11 cellular contexts compared by ENCODE assay signal in genomic region chr4:56817840-56818491, GRCh38. TPM values are rescaled to one million over a fixed set of nuclear protein-coding genes. Genes with fewer than 3 reads are reported as not detected.
DNase-seq lines count a peak whose midpoint lies in the region; ATAC-seq and TF ChIP-seq lines count a peak whose summit lies in the region.
"Had no signal": no experiment of that assay in that cellular context is flagged by ENCODE, and none has a peak within 500 bp of the region (broad histone marks: within the 10 kb centered on the region; RNA-seq: fewer than 3 reads in every experiment).

No MANE protein-coding gene starts in this region.

- H3K9me2 ChIP-seq in PC-9 (ENCODE audit: insufficient read depth) = no peaks in the 10 kb centered on the region

- peak overlapping the region; percentile 1 for H3K4me3 Mint-ChIP-seq in activated CD8-positive, alpha-beta memory T cell treated with anti-CD3 and anti-CD28 coated beads, Interleukin-2, amount 10 ng/mL, durations not matched to agents 7 days and 5 days
- H3K4me3 Mint-ChIP-seq: nephron had no signal

- no peak for TF ChIP-seq CTCF in right atrium auricular region (IDR thresholded peaks at IDR 0.05)
- no peak for TF ChIP-seq CTCF in PC-9 (conservative IDR thresholded peaks at IDR 0.05)

- H3K36me3 ChIP-seq in right atrium auricular region (no peaks in the 10 kb centered on the region), PC-9 (ENCODE audit: low read depth) (no peaks in the 10 kb centered on the region)
- H3K36me3 ChIP-seq: cardiac muscle cell had no signal

- H3K4me1 ChIP-seq in right atrium auricular region (peaks cover 0 to 10% of the 10 kb centered on the region in 2 donors), PC-9 (replicated peaks; ENCODE audit: insufficient read depth) (no peaks in the 10 kb centered on the region)

- peak overlapping the region; percentile 71 for H3K27ac Mint-ChIP-seq in activated CD8-positive, alpha-beta memory T cell treated with anti-CD3 and anti-CD28 coated beads, Interleukin-2, amount 10 ng/mL, durations not matched to agents 7 days and 5 days
- H3K27ac Mint-ChIP-seq: nephron had no signal

- POLR2A ChIA-PET in PC-9 (lab: Charles Lee; ENCODE audit: unreplicated experiment) = no interaction called here

- H4K20me1 ChIP-seq in PC-9 (ENCODE audit: insufficient read depth) = no peaks in the 10 kb centered on the region

- no peak overlapping the region for H3K4me2 ChIP-seq in PC-9

- peak; percentile 62 for DNase-seq in activated CD8-positive, alpha-beta memory T cell treated with anti-CD3 and anti-CD28 coated beads, Interleukin-2, amount 10 ng/mL, durations not matched to agents 7 days and 5 days
- DNase-seq in activated CD8-positive, alpha-beta memory T cell treated with anti-CD3 and anti-CD28 coated beads for 24 hours = no peak
- peak; percentile 65 for DNase-seq in activated CD8-positive, alpha-beta memory T cell treated with anti-CD3 and anti-CD28 coated beads, Interleukin-2, amount 50 U/mL, for 48 hours
- DNase-seq in stimulated activated naive CD8-positive, alpha-beta T cell treated with anti-CD3 and anti-CD28 coated beads, Interleukin-15, Interleukin-2, amounts not matched to agents 100 U/mL and 50 U/mL, for 24 hours = peak; percentile 53
- DNase-seq in right atrium auricular region (ENCODE audit: low spot score) (no peak), pons (ENCODE audit: low spot score) (no peak), PC-9 (no peak)
- DNase-seq: NCI-H1092 treated with DMSO at 0.1 percent for 48 hours had no signal

- CTCF ChIA-PET in activated CD8-positive, alpha-beta memory T cell treated with anti-CD3 and anti-CD28 coated beads, Interleukin-2, amount 10 ng/mL, durations not matched to agents 7 days and 5 days (lab: Charles Lee) = interaction anchor here (0.6 to 1.8 kb wide), 7 partner anchors 18 to 870 kb away, joined by 3 to 10 read pairs (median 3); no protein-coding TSS in a partner anchor
- CTCF ChIA-PET in PC-9 (lab: Charles Lee) = no interaction called here

- H3K27me3 ChIP-seq in right atrium auricular region (peaks cover 0 to 12% of the 10 kb centered on the region in 2 donors), PC-9 (ENCODE audit: insufficient read depth, low read depth) (no peaks in the 10 kb centered on the region)

- peaks cover 33% of the 10 kb centered on the region for H3K4me1 Mint-ChIP-seq in activated CD8-positive, alpha-beta memory T cell treated with anti-CD3 and anti-CD28 coated beads, Interleukin-2, amount 10 ng/mL, durations not matched to agents 7 days and 5 days
- H3K4me1 Mint-ChIP-seq: nephron had no signal

- ATAC-seq in activated CD8-positive, alpha-beta memory T cell treated with anti-CD3 and anti-CD28 coated beads, Interleukin-2, amount 10 ng/mL, durations not matched to agents 7 days and 5 days = peak; percentile 82
- peak; percentile 95 for ATAC-seq in HG03108 (IDR thresholded peaks at IDR 0.05; ENCODE audit: unreplicated experiment)
- peak; percentile 94 for ATAC-seq in stimulated activated naive CD8-positive, alpha-beta T cell treated with anti-CD3 and anti-CD28 coated beads, Interleukin-15, Interleukin-2, amounts not matched to agents 100 U/mL and 50 U/mL, for 24 hours

- intact Hi-C loops in PC-9 (cut with micrococcal nuclease; ENCODE audit: unreplicated experiment) = no loop called here

- H3K4me3 ChIP-seq in right atrium auricular region (no peak overlapping the region), PC-9 (no peak overlapping the region)
- H3K4me3 ChIP-seq: cardiac muscle cell had no signal

- no peaks in the 10 kb centered on the region for H3F3A ChIP-seq in PC-9 (ENCODE audit: insufficient read depth, low read depth)

- peaks cover 7% of the 10 kb centered on the region for H3K36me3 Mint-ChIP-seq in activated CD8-positive, alpha-beta memory T cell treated with anti-CD3 and anti-CD28 coated beads, Interleukin-2, amount 10 ng/mL, durations not matched to agents 7 days and 5 days

- H3K9me3 ChIP-seq in right atrium auricular region (no peaks in the 10 kb centered on the region), PC-9 (ENCODE audit: insufficient read depth, low read depth) (no peaks in the 10 kb centered on the region)

- H3K27ac ChIP-seq in right atrium auricular region = no peak overlapping the region
- no peak overlapping the region for H3K27ac ChIP-seq in PC-9
- H3K27ac ChIP-seq: cardiac muscle cell had no signal

- no peak overlapping the region for H2AFZ ChIP-seq in PC-9

- H3K79me2 ChIP-seq in PC-9 (ENCODE audit: low read depth) = no peaks in the 10 kb centered on the region

- no peaks in the 10 kb centered on the region for H3K9me3 Mint-ChIP-seq in activated CD8-positive, alpha-beta memory T cell treated with anti-CD3 and anti-CD28 coated beads, Interleukin-2, amount 10 ng/mL, durations not matched to agents 7 days and 5 days (ENCODE audit: low read depth)

- H3K27me3 Mint-ChIP-seq in activated CD8-positive, alpha-beta memory T cell treated with anti-CD3 and anti-CD28 coated beads, Interleukin-2, amount 10 ng/mL, durations not matched to agents 7 days and 5 days = peaks cover 38% of the 10 kb centered on the region

- no TSS peak for BruUV-seq in PC-9 (replicated peaks; lab: Mats Ljungman, UMichigan)

RNA-seq across cellular contexts. Expression of gene SPINK2, which starts 3.5 kb away (rescaled TPM):
- total RNA-seq in activated CD8-positive, alpha-beta memory T cell treated with anti-CD3 and anti-CD28 coated beads, Interleukin-2, amount 10 ng/mL, durations not matched to agents 7 days and 5 days = 1 to 10 TPM; 1.5 to 1.9 TPM
- total RNA-seq in right atrium auricular region (10 to 100 TPM in 1 of 2 donors, under 1 TPM in 1; 0.93 to 14.7 TPM), PC-9 (2021) (not detected in 2 replicates)
- total RNA-seq: cardiac muscle cell had no signal

Comparison
In these comparisons a context has a peak if more than half of its experiments do, and no peak if none do; other contexts are left out.
1. DNase-seq: peak in activated CD8-positive, alpha-beta memory T cell treated with anti-CD3 and anti-CD28 coated beads, Interleukin-2, amount 10 ng/mL, durations not matched to agents 7 days and 5 days (single experiment), activated CD8-positive, alpha-beta memory T cell treated with anti-CD3 and anti-CD28 coated beads, Interleukin-2, amount 50 U/mL, for 48 hours (single experiment) and stimulated activated naive CD8-positive, alpha-beta T cell treated with anti-CD3 and anti-CD28 coated beads, Interleukin-15, Interleukin-2, amounts not matched to agents 100 U/mL and 50 U/mL, for 24 hours (single experiment); none in activated CD8-positive, alpha-beta memory T cell treated with anti-CD3 and anti-CD28 coated beads for 24 hours (single experiment), right atrium auricular region (single experiment), pons (single experiment) and PC-9 (0 of 2).
2. Peak in every context shown above with its lines, with median percentiles within 50 percentile points of each other: ATAC-seq.